ENCODE assay signal across 14 cellular contexts in genomic region chr1:39116868-39117728, GRCh38.
DNase-seq lines count a peak whose midpoint lies in the region; ATAC-seq and TF ChIP-seq lines count a peak whose summit lies in the region.
"Had no signal": no experiment of that assay in that cellular context is flagged by ENCODE, and none has a peak within 500 bp of the region (broad histone marks: within the 10 kb centered on the region; RNA-seq: fewer than 3 reads in every experiment).

No MANE protein-coding gene starts in this region.

- H2AFZ ChIP-seq in H9 (ENCODE audit: low read length): no peak overlapping the region
- no peak overlapping the region for H2AFZ ChIP-seq in MM.1S (ENCODE audit: low read length)

- no peak overlapping the region for H3K4me3 ChIP-seq in fibroblast of the aortic adventitia (ENCODE audit: low read depth, low read length)
- H3K4me3 ChIP-seq in MM.1S (ENCODE audit: low read length): no peak overlapping the region
- no peak overlapping the region for H3K4me3 ChIP-seq in WERI-Rb-1 (ENCODE audit: low read depth, low read length)
- H3K4me3 ChIP-seq: heart right ventricle had no signal

- H2BK5ac ChIP-seq in H9 (ENCODE audit: insufficient read length, low read length): no peak overlapping the region

- peaks cover 9% of the 10 kb centered on the region for H3K79me1 ChIP-seq in H9 (ENCODE audit: insufficient read depth, low read depth, low read length, poor library complexity, severe bottlenecking)

- H3K27ac ChIP-seq in H9 (ENCODE audit: insufficient read length, low read depth, low read length) (no peak overlapping the region), MM.1S (ENCODE audit: low read length) (no peak overlapping the region), WERI-Rb-1 (no peak overlapping the region)
- H3K27ac ChIP-seq: heart right ventricle had no signal

- H3K9me2 ChIP-seq in MM.1S (replicated peaks; ENCODE audit: insufficient read depth, low read length): no peaks in the 10 kb centered on the region

- no peak overlapping the region for H3K14ac ChIP-seq in H9 (ENCODE audit: insufficient read depth, low read length)

- no peak overlapping the region for H2BK15ac ChIP-seq in H9 (ENCODE audit: low read depth, low read length)

- H3K9me3 ChIP-seq in H9 (ENCODE audit: control insufficient read depth, low read depth, low read length) (no peaks in the 10 kb centered on the region), MM.1S (replicated peaks; ENCODE audit: insufficient read depth, low read length) (no peaks in the 10 kb centered on the region), WERI-Rb-1 (ENCODE audit: severe bottlenecking) (no peaks in the 10 kb centered on the region)
- H3K9me3 ChIP-seq: heart right ventricle had no signal

- H2AK5ac ChIP-seq in H9 (ENCODE audit: insufficient read length, low read length): no peak overlapping the region

- H2BK120ac ChIP-seq in H9 (ENCODE audit: low read depth, low read length, poor library complexity, severe bottlenecking): no peak overlapping the region

- H3K23ac ChIP-seq in H9 (ENCODE audit: insufficient read length, low read depth, low read length): no peak overlapping the region

- TF ChIP-seq CTCF in H9 (conservative IDR thresholded peaks at IDR 0.05): no peak
- TF ChIP-seq CTCF in fibroblast of the aortic adventitia (IDR thresholded peaks at IDR 0.05; ENCODE audit: insufficient read depth, low read length): no peak
- no peak for TF ChIP-seq CTCF in MM.1S (IDR thresholded peaks at IDR 0.05; ENCODE audit: low read length)
- no peak for TF ChIP-seq CTCF in WERI-Rb-1 (IDR thresholded peaks at IDR 0.05; ENCODE audit: low read depth, low read length)

- H3F3A ChIP-seq in MM.1S (ENCODE audit: insufficient read depth, low read length): no peaks in the 10 kb centered on the region

- H3K56ac ChIP-seq in H9 (ENCODE audit: insufficient read length, low read depth, low read length): no peak overlapping the region

- no peak overlapping the region for H2BK12ac ChIP-seq in H9 (ENCODE audit: insufficient read length, low read depth, low read length)

- no peaks in the 10 kb centered on the region for H3K9me3 Mint-ChIP-seq in H9
- H3K9me3 Mint-ChIP-seq: activated T-cell treated with anti-CD3 and anti-CD28 coated beads, Interleukin-2, amount 50 U/mL, for 4 hours; naive thymus-derived CD4-positive, alpha-beta T cell had no signal

- no peak overlapping the region for H3K4me3 Mint-ChIP-seq in H9
- H3K4me3 Mint-ChIP-seq: activated T-cell treated with anti-CD3 and anti-CD28 coated beads, Interleukin-2, amount 50 U/mL, for 4 hours; naive thymus-derived CD4-positive, alpha-beta T cell had no signal

- H3K4me1 ChIP-seq in H9 (ENCODE audit: insufficient read depth, low read length) (peaks cover 9% of the 10 kb centered on the region; the same call in 1 of the 2 replicates), MM.1S (ENCODE audit: low read length) (no peaks in the 10 kb centered on the region)

- H3K23me2 ChIP-seq in H9 (ENCODE audit: insufficient read length, low read depth, low read length, poor library complexity, severe bottlenecking): no peaks in the 10 kb centered on the region

- no peak overlapping the region for H3K18ac ChIP-seq in H9 (ENCODE audit: insufficient read length, low read depth, low read length)

- H3K27me3 ChIP-seq in H9 (ENCODE audit: insufficient read depth, low read length) (no peaks in the 10 kb centered on the region), MM.1S (replicated peaks; ENCODE audit: insufficient read depth, low read length) (no peaks in the 10 kb centered on the region), WERI-Rb-1 (ENCODE audit: insufficient read depth, low read depth, severe bottlenecking) (no peaks in the 10 kb centered on the region)
- H3K27me3 ChIP-seq: heart right ventricle had no signal

- H3K27me3 Mint-ChIP-seq in H9 (ENCODE audit: low read depth): no peaks in the 10 kb centered on the region

- peaks cover 9 to 12% of the 10 kb centered on the region in 2 experiments for H3K4me1 Mint-ChIP-seq in H9

- no peak overlapping the region for H4K91ac ChIP-seq in H9 (ENCODE audit: insufficient read length, low read depth, low read length)

- no peak overlapping the region for H4K5ac ChIP-seq in H9 (ENCODE audit: insufficient read length, low read depth, low read length)

- no peak overlapping the region for H3K9ac ChIP-seq in H9 (ENCODE audit: extremely low read depth, insufficient read length, low read length)
- no peak overlapping the region for H3K9ac ChIP-seq in MM.1S (ENCODE audit: low read length)

- H3T11ph ChIP-seq in H9 (ENCODE audit: low read length): no peak overlapping the region

- peaks cover 57% of the 10 kb centered on the region for H3K79me2 ChIP-seq in H9 (ENCODE audit: insufficient read depth, low read length)
- peaks cover 11% of the 10 kb centered on the region for H3K79me2 ChIP-seq in MM.1S (ENCODE audit: low read length)

- ATAC-seq in GM18520 (IDR thresholded peaks at IDR 0.05; ENCODE audit: unreplicated experiment): no peak
- ATAC-seq: naive thymus-derived CD4-positive, alpha-beta T cell had no signal

- H4K8ac ChIP-seq in H9 (replicated peaks; ENCODE audit: insufficient read length, low read depth, low read length): no peak overlapping the region

- H3K36me3 ChIP-seq in MM.1S (replicated peaks; ENCODE audit: insufficient read depth, low read length) (no peaks in the 10 kb centered on the region), WERI-Rb-1 (no peaks in the 10 kb centered on the region; the same call in 1 of the 2 replicates)

- H3K36me3 Mint-ChIP-seq in H9 (ENCODE audit: insufficient read depth in 1 of 3, low read depth in 3 of 3): peaks cover 6 to 22% (median 8%) of the 10 kb centered on the region in 3 experiments; a peak in 6 of 7 replicates

- H4K20me1 ChIP-seq in H9 (ENCODE audit: control insufficient read depth, insufficient read depth, insufficient read length) (no peaks in the 10 kb centered on the region), MM.1S (ENCODE audit: insufficient read depth, low read length) (no peaks in the 10 kb centered on the region)

- H3K4me2 ChIP-seq in H9 (ENCODE audit: insufficient read depth, insufficient read length, low read length) (no peak overlapping the region), MM.1S (ENCODE audit: low read depth, low read length) (no peak overlapping the region)

- DNase-seq in H9: no peak
- DNase-seq in SW480 (ENCODE audit: low spot score): peak; percentile 93
- peak; percentile 65 for DNase-seq in fibroblast of the aortic adventitia (ENCODE audit: low read depth)
- DNase-seq in renal cortical epithelial cell (ENCODE audit: low read depth): peak; percentile 74
- no peak for DNase-seq in GM03348 (ENCODE audit: low spot score)
- no peak for DNase-seq in MM.1S
- DNase-seq in WERI-Rb-1: no peak
- DNase-seq: activated T-cell treated with anti-CD3 and anti-CD28 coated beads, Interleukin-2, amount 50 U/mL, for 4 hours; heart right ventricle; Karpas-422; naive thymus-derived CD4-positive, alpha-beta T cell; NCI-H774; stimulated activated CD4-positive, alpha-beta T cell treated with anti-CD3 and anti-CD28 coated beads, Interleukin-4, amount 100 ng/mL, for 4 hours had no signal

- no peak overlapping the region for H2BK20ac ChIP-seq in H9 (ENCODE audit: low read depth, low read length, poor library complexity, severe bottlenecking)

- no CpG with 5 or more reads among the region's 3 CpGs for WGBS in H9 (ENCODE audit: extremely low coverage, insufficient read length, low lambda C conversion rate)

- peak overlapping the region in 2 of 3 experiments; percentile 1 to 10; a peak in 2 of 7 replicates for H3K27ac Mint-ChIP-seq in H9
- H3K27ac Mint-ChIP-seq: naive thymus-derived CD4-positive, alpha-beta T cell had no signal

- no peak overlapping the region for H3K4ac ChIP-seq in H9 (ENCODE audit: low read depth, low read length)

Comparison
In these comparisons a context has a peak if more than half of its experiments do, and no peak if none do; other contexts are left out.
1. DNase-seq: peak in SW480 (single experiment), fibroblast of the aortic adventitia (single experiment) and renal cortical epithelial cell (single experiment); none in H9 (single experiment), GM03348 (single experiment), MM.1S (single experiment) and WERI-Rb-1 (single experiment).